In genomic region chr16:11672206-11673090, GRCh38 we compare ENCODE assay signal across 11 cellular contexts. TPM values are rescaled to one million over a fixed set of nuclear protein-coding genes. Genes with fewer than 3 reads are reported as not detected.
DNase-seq lines count a peak whose midpoint lies in the region; ATAC-seq and TF ChIP-seq lines count a peak whose summit lies in the region.
"Had no signal": no experiment of that assay in that cellular context is flagged by ENCODE, and none has a peak within 500 bp of the region (broad histone marks: within the 10 kb centered on the region; RNA-seq: fewer than 3 reads in every experiment).

No MANE protein-coding gene starts in this region.

- POLR2A ChIA-PET in activated CD4-positive, alpha-beta memory T cell treated with anti-CD3 and anti-CD28 coated beads, Interleukin-2, amount 10 ng/mL, durations not matched to agents 7 days and 5 days (lab: Charles Lee) = interaction anchor here (1.2 kb wide), 1 partner anchor 8 kb away, joined by 3 read pairs; no protein-coding TSS in a partner anchor

- H3K27ac Mint-ChIP-seq in CD14-positive monocyte = peak overlapping the region; percentile 19 to 88 (median 76)
- H3K27ac Mint-ChIP-seq in H9 = peak overlapping the region; percentile 83 to 93 (median 91)
- H3K27ac Mint-ChIP-seq in activated CD4-positive, alpha-beta memory T cell treated with anti-CD3 and anti-CD28 coated beads, Interleukin-2, amount 10 ng/mL, durations not matched to agents 7 days and 5 days = peak overlapping the region; percentile 33

- H3K9me3 Mint-ChIP-seq in CD14-positive monocyte = peaks cover 0 to 3% (median 0%) of the 10 kb centered on the region in 7 donors
- no peaks in the 10 kb centered on the region; a peak in 1 of 5 replicates for H3K9me3 Mint-ChIP-seq in H9
- no peaks in the 10 kb centered on the region for H3K9me3 Mint-ChIP-seq in activated CD4-positive, alpha-beta memory T cell treated with anti-CD3 and anti-CD28 coated beads, Interleukin-2, amount 10 ng/mL, durations not matched to agents 7 days and 5 days

- no peaks in the 10 kb centered on the region; the same call in 1 of the 2 replicates for H3K4me1 ChIP-seq in H9 (ENCODE audit: insufficient read depth, low read length)

- H2BK12ac ChIP-seq in H9 (ENCODE audit: insufficient read length, low read depth, low read length) = no peak overlapping the region

- no peak overlapping the region for H4K91ac ChIP-seq in H9 (ENCODE audit: insufficient read length, low read depth, low read length)

- H2AK5ac ChIP-seq in H9 (ENCODE audit: insufficient read length, low read length) = no peak overlapping the region

- H3K56ac ChIP-seq in H9 (ENCODE audit: insufficient read length, low read depth, low read length) = no peak overlapping the region

- no peaks in the 10 kb centered on the region for H3K23me2 ChIP-seq in H9 (ENCODE audit: insufficient read length, low read depth, low read length, poor library complexity, severe bottlenecking)

- H3K4me1 Mint-ChIP-seq in CD14-positive monocyte = peaks cover 76% of the 10 kb centered on the region
- H3K4me1 Mint-ChIP-seq in H9 = peaks cover 41 to 44% of the 10 kb centered on the region in 2 experiments
- peaks cover 49% of the 10 kb centered on the region for H3K4me1 Mint-ChIP-seq in activated CD4-positive, alpha-beta memory T cell treated with anti-CD3 and anti-CD28 coated beads, Interleukin-2, amount 10 ng/mL, durations not matched to agents 7 days and 5 days

- no peaks in the 10 kb centered on the region for H3K27me3 ChIP-seq in H9 (ENCODE audit: insufficient read depth, low read length)

- H2BK120ac ChIP-seq in H9 (ENCODE audit: low read depth, low read length, poor library complexity, severe bottlenecking) = no peak overlapping the region

- no peak overlapping the region for H3T11ph ChIP-seq in H9 (ENCODE audit: low read length)

- H2BK5ac ChIP-seq in H9 (ENCODE audit: insufficient read length, low read length) = no peak overlapping the region

- H3K27me3 Mint-ChIP-seq in CD14-positive monocyte (ENCODE audit: low read depth in 3 of 3) (peaks cover 2 to 5% (median 3%) of the 10 kb centered on the region in 3 donors), H9 (ENCODE audit: low read depth) (peaks cover 3% of the 10 kb centered on the region)
- H3K27me3 Mint-ChIP-seq in activated CD4-positive, alpha-beta memory T cell treated with anti-CD3 and anti-CD28 coated beads, Interleukin-2, amount 10 ng/mL, durations not matched to agents 7 days and 5 days = peaks cover 14% of the 10 kb centered on the region

- no peak overlapping the region for H2BK15ac ChIP-seq in H9 (ENCODE audit: low read depth, low read length)

- H3K36me3 Mint-ChIP-seq in CD14-positive monocyte (peaks cover 45 to 65% of the 10 kb centered on the region in 2 donors), H9 (ENCODE audit: insufficient read depth in 1 of 3, low read depth in 3 of 3) (peaks cover 16 to 26% (median 21%) of the 10 kb centered on the region in 3 experiments)
- H3K36me3 Mint-ChIP-seq in activated CD4-positive, alpha-beta memory T cell treated with anti-CD3 and anti-CD28 coated beads, Interleukin-2, amount 10 ng/mL, durations not matched to agents 7 days and 5 days (ENCODE audit: low read depth) = peaks cover 11% of the 10 kb centered on the region

- H3K79me2 ChIP-seq in H9 (ENCODE audit: insufficient read depth, low read length) = peaks cover 11% of the 10 kb centered on the region; the same call in 1 of the 2 replicates

- peaks cover 8% of the 10 kb centered on the region for H3K79me1 ChIP-seq in H9 (ENCODE audit: insufficient read depth, low read depth, low read length, poor library complexity, severe bottlenecking)

- no peak overlapping the region for H2AFZ ChIP-seq in H9 (ENCODE audit: low read length)

- no peak for TF ChIP-seq CTCF in CD14-positive monocyte (IDR thresholded peaks at IDR 0.05)
- no peak for TF ChIP-seq CTCF in H9 (conservative IDR thresholded peaks at IDR 0.05)

- no peak for DNase-seq in CD14-positive monocyte (ENCODE audit: low spot score)
- no peak for DNase-seq in H9
- peak; percentile 55 for DNase-seq in activated CD4-positive, alpha-beta memory T cell treated with anti-CD3 and anti-CD28 coated beads, Interleukin-2, amount 10 ng/mL, durations not matched to agents 7 days and 5 days
- peak; percentile 43 for DNase-seq in medulla oblongata (ENCODE audit: extremely low spot score)
- DNase-seq in NCI-H748 (lab: John Stamatoyannopoulos, UW; ENCODE audit: unreplicated experiment) = no peak
- DNase-seq in NCI-H187 treated with DMSO at 0.1 percent for 48 hours (lab: John Stamatoyannopoulos, UW) = no peak
- DNase-seq: activated CD4-positive, alpha-beta T cell treated with anti-CD3 and anti-CD28 coated beads for 48 hours; EL; NCI-H187 had no signal

- no peak overlapping the region for H2BK20ac ChIP-seq in H9 (ENCODE audit: low read depth, low read length, poor library complexity, severe bottlenecking)

- H3K4me2 ChIP-seq in H9 (ENCODE audit: insufficient read depth, insufficient read length, low read length) = no peak overlapping the region

- ATAC-seq in GM19397 (IDR thresholded peaks at IDR 0.05; ENCODE audit: unreplicated experiment) (no peak), HG02970 (IDR thresholded peaks at IDR 0.05; ENCODE audit: low FRiP score, unreplicated experiment) (no peak)

- no peak overlapping the region; the same call in 1 of the 2 replicates for H3K14ac ChIP-seq in H9 (ENCODE audit: insufficient read depth, low read length)

- intact Hi-C loops in CD14-positive monocyte (cut with micrococcal nuclease) = no loop called here

- H3K4me3 Mint-ChIP-seq in CD14-positive monocyte (peak overlapping the region; percentile 48 to 76), H9 (peak overlapping the region in 1 of 2 experiments; percentile 41; a peak in 1 of 5 replicates)
- H3K4me3 Mint-ChIP-seq in activated CD4-positive, alpha-beta memory T cell treated with anti-CD3 and anti-CD28 coated beads, Interleukin-2, amount 10 ng/mL, durations not matched to agents 7 days and 5 days = no peak overlapping the region

- no peak overlapping the region for H3K23ac ChIP-seq in H9 (ENCODE audit: insufficient read length, low read depth, low read length)

- H3K18ac ChIP-seq in H9 (ENCODE audit: insufficient read length, low read depth, low read length) = no peak overlapping the region

- no peak overlapping the region for H3K27ac ChIP-seq in H9 (ENCODE audit: insufficient read length, low read depth, low read length)

- H3K9me3 ChIP-seq in H9 (ENCODE audit: control insufficient read depth, low read depth, low read length) = no peaks in the 10 kb centered on the region

- CTCF ChIA-PET in activated CD4-positive, alpha-beta memory T cell treated with anti-CD3 and anti-CD28 coated beads, Interleukin-2, amount 10 ng/mL, durations not matched to agents 7 days and 5 days (lab: Charles Lee) = no interaction called here

- no peak overlapping the region for H4K8ac ChIP-seq in H9 (replicated peaks; ENCODE audit: insufficient read length, low read depth, low read length)

- H3K4ac ChIP-seq in H9 (ENCODE audit: low read depth, low read length) = no peak overlapping the region

- H3K9ac ChIP-seq in H9 (ENCODE audit: extremely low read depth, insufficient read length, low read length) = no peak overlapping the region

- no CpG with 5 or more reads among the region's 25 CpGs for WGBS in H9 (ENCODE audit: extremely low coverage, insufficient read length, low lambda C conversion rate)

- peaks cover 6% of the 10 kb centered on the region for H4K20me1 ChIP-seq in H9 (ENCODE audit: control insufficient read depth, insufficient read depth, insufficient read length)

- H4K5ac ChIP-seq in H9 (ENCODE audit: insufficient read length, low read depth, low read length) = no peak overlapping the region

RNA-seq across cellular contexts. Expression of gene SNN, which starts 4.2 kb away (rescaled TPM):
- 100 to 1,000 TPM in 1 of 2 donors, 10 to 100 TPM in 1; 91.7 to 111 TPM for polyA plus RNA-seq in CD14-positive monocyte
- 43.9 and 44.2 TPM in 2 replicates for total RNA-seq in H9 (2021)
- 1 to 10 TPM; 6.2 to 7.3 TPM for total RNA-seq in activated CD4-positive, alpha-beta memory T cell treated with anti-CD3 and anti-CD28 coated beads, Interleukin-2, amount 10 ng/mL, durations not matched to agents 7 days and 5 days

Comparison
In these comparisons a context has a peak if more than half of its experiments do, and no peak if none do; other contexts are left out.
1. DNase-seq: peak in activated CD4-positive, alpha-beta memory T cell treated with anti-CD3 and anti-CD28 coated beads, Interleukin-2, amount 10 ng/mL, durations not matched to agents 7 days and 5 days (single experiment) and medulla oblongata (single experiment); none in CD14-positive monocyte (single experiment), H9 (single experiment), NCI-H748 (single experiment) and NCI-H187 treated with DMSO at 0.1 percent for 48 hours (single experiment).
2. H3K27ac Mint-ChIP-seq: peak in every context shown above with its lines; median percentile 91 in H9; 76 in CD14-positive monocyte; 33 in activated CD4-positive, alpha-beta memory T cell treated with anti-CD3 and anti-CD28 coated beads, Interleukin-2, amount 10 ng/mL, durations not matched to agents 7 days and 5 days.